ENCODE assay signal across 8 cellular contexts in genomic region chr11:59754494-59754858, GRCh38. TPM values are rescaled to one million over a fixed set of nuclear protein-coding genes. Genes with fewer than 3 reads are reported as not detected.
DNase-seq lines count a peak whose midpoint lies in the region; ATAC-seq, FAIRE-seq and TF ChIP-seq lines count a peak whose summit lies in the region.

No MANE protein-coding gene starts in this region.

- peaks cover 37% of the 10 kb centered on the region for H3K4me1 Mint-ChIP-seq in activated CD4-positive, alpha-beta T cell treated with anti-CD3 and anti-CD28 coated beads, Interleukin-2, amount 10 ng/mL, durations not matched to agents 7 days and 5 days

- no peak for FAIRE-seq in frontal cortex (lab: Jason Lieb, UNC)

- no peaks in the 10 kb centered on the region for H3K9me2 ChIP-seq in neural cell (ENCODE audit: insufficient read depth, low read length)

- no peaks in the 10 kb centered on the region for H4K20me1 ChIP-seq in neural cell (ENCODE audit: insufficient read depth)

- POLR2A ChIA-PET in activated CD4-positive, alpha-beta T cell treated with anti-CD3 and anti-CD28 coated beads, Interleukin-2, amount 10 ng/mL, durations not matched to agents 7 days and 5 days (lab: Charles Lee): no interaction called here

- H3K9me3 ChIP-seq in HUES6 (ENCODE audit: control insufficient read depth, insufficient read depth, low read depth, low read length): no peaks in the 10 kb centered on the region
- no peaks in the 10 kb centered on the region for H3K9me3 ChIP-seq in neural cell (ENCODE audit: low read length)

- peak; percentile 8 for DNase-seq in AG08396 (ENCODE audit: low spot score)
- DNase-seq in activated CD4-positive, alpha-beta T cell treated with anti-CD3 and anti-CD28 coated beads, Interleukin-2, amount 10 ng/mL, durations not matched to agents 7 days and 5 days: peak; percentile 24
- DNase-seq in epithelial cell of prostate (ENCODE audit: low read depth, low spot score): no peak
- no peak for DNase-seq in frontal cortex (ENCODE audit: low spot score in 2 of 2)

- TF ChIP-seq EP300 in neural cell (conservative IDR thresholded peaks at IDR 0.05; ENCODE audit: poor library complexity, severe bottlenecking): no peak

- peak overlapping the region; percentile 79 for H2AFZ ChIP-seq in neural cell (ENCODE audit: low read depth, low read length)

- H3K27me3 Mint-ChIP-seq in activated CD4-positive, alpha-beta T cell treated with anti-CD3 and anti-CD28 coated beads, Interleukin-2, amount 10 ng/mL, durations not matched to agents 7 days and 5 days: peaks cover 5% of the 10 kb centered on the region

- peak overlapping the region; percentile 83 for H3K9ac ChIP-seq in HUES6 (ENCODE audit: low read length)
- peak overlapping the region; percentile 68 for H3K9ac ChIP-seq in neural cell (ENCODE audit: low read length)

- TF ChIP-seq RAD21 in neural cell (conservative IDR thresholded peaks at IDR 0.05): no peak

- H3K27ac Mint-ChIP-seq in activated CD4-positive, alpha-beta T cell treated with anti-CD3 and anti-CD28 coated beads, Interleukin-2, amount 10 ng/mL, durations not matched to agents 7 days and 5 days: peak overlapping the region; percentile 84

- H3K27ac ChIP-seq in HUES6 (ENCODE audit: low read depth, low read length) (no peak overlapping the region), epithelial cell of prostate (peak overlapping the region; percentile 93), neural cell (ENCODE audit: low read length) (no peak overlapping the region)

- no peaks in the 10 kb centered on the region for H3F3A ChIP-seq in neural cell (ENCODE audit: insufficient read depth, low read length, poor library complexity, severe bottlenecking)

- ATAC-seq in GM18519 (IDR thresholded peaks at IDR 0.05; ENCODE audit: low FRiP score, unreplicated experiment): peak; percentile 12
- ATAC-seq in HG03039 (IDR thresholded peaks at IDR 0.05; ENCODE audit: unreplicated experiment): no peak

- H3K4me3 ChIP-seq in HUES6 (ENCODE audit: low read depth, low read length): peak overlapping the region; percentile 82
- H3K4me3 ChIP-seq in neural cell (ENCODE audit: low read length): peak overlapping the region; percentile 96

- peak overlapping the region; percentile 85 for H3K4me2 ChIP-seq in neural cell (ENCODE audit: low read length)

- H3K4me3 Mint-ChIP-seq in activated CD4-positive, alpha-beta T cell treated with anti-CD3 and anti-CD28 coated beads, Interleukin-2, amount 10 ng/mL, durations not matched to agents 7 days and 5 days: peak overlapping the region; percentile 86

- H3K4me1 ChIP-seq in HUES6 (ENCODE audit: control insufficient read depth, insufficient read depth, low read length): peaks cover 15% of the 10 kb centered on the region

- H3K79me2 ChIP-seq in neural cell (replicated peaks; ENCODE audit: insufficient read depth, low read length): no peaks in the 10 kb centered on the region

- H3K36me3 Mint-ChIP-seq in activated CD4-positive, alpha-beta T cell treated with anti-CD3 and anti-CD28 coated beads, Interleukin-2, amount 10 ng/mL, durations not matched to agents 7 days and 5 days (ENCODE audit: low read depth): peaks cover 16% of the 10 kb centered on the region

- H3K27me3 ChIP-seq in HUES6 (ENCODE audit: control insufficient read depth, insufficient read depth, low read length) (no peaks in the 10 kb centered on the region), neural cell (ENCODE audit: insufficient read depth, low read depth, low read length) (peaks cover 10% of the 10 kb centered on the region)

- H3K9me3 Mint-ChIP-seq in activated CD4-positive, alpha-beta T cell treated with anti-CD3 and anti-CD28 coated beads, Interleukin-2, amount 10 ng/mL, durations not matched to agents 7 days and 5 days: no peaks in the 10 kb centered on the region

- CTCF ChIA-PET in activated CD4-positive, alpha-beta T cell treated with anti-CD3 and anti-CD28 coated beads, Interleukin-2, amount 10 ng/mL, durations not matched to agents 7 days and 5 days (lab: Charles Lee): interaction anchor here (0.9 to 4.8 kb wide), 10 partner anchors 10 to 56 kb away, joined by 3 to 30 read pairs (median 4); partner anchors contain the start of gene MRPL16

- H3K36me3 ChIP-seq in HUES6 (ENCODE audit: control insufficient read depth, insufficient read depth, low read length) (peaks cover 5% of the 10 kb centered on the region; the same call in 1 of the 2 replicates), neural cell (ENCODE audit: insufficient read depth, low read length) (no peaks in the 10 kb centered on the region)

- no peak for TF ChIP-seq CTCF in neural cell (IDR thresholded peaks at IDR 0.05; ENCODE audit: poor library complexity, severe bottlenecking)

TF ChIP-seq in neural cell, 6 proteins besides CTCF, POLR2A, EP300 and RAD21:
- TF ChIP-seq POLR2AphosphoS5 (IDR thresholded peaks at IDR 0.05): no peak
- no peak for TF ChIP-seq EZH2 (IDR thresholded peaks at IDR 0.05; ENCODE audit: borderline replicate concordance, insufficient read depth, low read length, poor library complexity, severe bottlenecking)

RNA-seq across cellular contexts. Expression of gene STX3, which starts 0.7 kb away (rescaled TPM):
- 10 to 100 TPM; 39.6 to 42.0 TPM for total RNA-seq in activated CD4-positive, alpha-beta T cell treated with anti-CD3 and anti-CD28 coated beads, Interleukin-2, amount 10 ng/mL, durations not matched to agents 7 days and 5 days
- polyA plus RNA-seq in neural cell: 21.3 and 22.9 TPM in 2 replicates
- 18.6 and 19.5 TPM in 2 replicates for polyA minus RNA-seq in neural cell
- 26.9 TPM for total RNA-seq in frontal cortex

RNA-seq across cellular contexts. Expression of gene OR10V1, which starts 40.8 kb away (rescaled TPM):
- not detected for total RNA-seq in activated CD4-positive, alpha-beta T cell treated with anti-CD3 and anti-CD28 coated beads, Interleukin-2, amount 10 ng/mL, durations not matched to agents 7 days and 5 days
- polyA plus RNA-seq in neural cell: not detected in 2 replicates
- not detected in 2 replicates for polyA minus RNA-seq in neural cell
- total RNA-seq in frontal cortex: not detected

RNA-seq across cellular contexts. Expression of gene MRPL16, which starts 56.1 kb away (rescaled TPM):
- 10 to 100 TPM; 77.1 to 78.3 TPM for total RNA-seq in activated CD4-positive, alpha-beta T cell treated with anti-CD3 and anti-CD28 coated beads, Interleukin-2, amount 10 ng/mL, durations not matched to agents 7 days and 5 days
- polyA plus RNA-seq in neural cell: 33.2 and 35.1 TPM in 2 replicates
- polyA minus RNA-seq in neural cell: 21.4 and 22.2 TPM in 2 replicates
- total RNA-seq in frontal cortex: 31.8 TPM

Comparison
In these comparisons a context has a peak if more than half of its experiments do, and no peak if none do; other contexts are left out.
1. DNase-seq: peak in AG08396 (single experiment) and activated CD4-positive, alpha-beta T cell treated with anti-CD3 and anti-CD28 coated beads, Interleukin-2, amount 10 ng/mL, durations not matched to agents 7 days and 5 days (single experiment); none in epithelial cell of prostate (single experiment) and frontal cortex (0 of 2).